In the genomic region with DNA sequence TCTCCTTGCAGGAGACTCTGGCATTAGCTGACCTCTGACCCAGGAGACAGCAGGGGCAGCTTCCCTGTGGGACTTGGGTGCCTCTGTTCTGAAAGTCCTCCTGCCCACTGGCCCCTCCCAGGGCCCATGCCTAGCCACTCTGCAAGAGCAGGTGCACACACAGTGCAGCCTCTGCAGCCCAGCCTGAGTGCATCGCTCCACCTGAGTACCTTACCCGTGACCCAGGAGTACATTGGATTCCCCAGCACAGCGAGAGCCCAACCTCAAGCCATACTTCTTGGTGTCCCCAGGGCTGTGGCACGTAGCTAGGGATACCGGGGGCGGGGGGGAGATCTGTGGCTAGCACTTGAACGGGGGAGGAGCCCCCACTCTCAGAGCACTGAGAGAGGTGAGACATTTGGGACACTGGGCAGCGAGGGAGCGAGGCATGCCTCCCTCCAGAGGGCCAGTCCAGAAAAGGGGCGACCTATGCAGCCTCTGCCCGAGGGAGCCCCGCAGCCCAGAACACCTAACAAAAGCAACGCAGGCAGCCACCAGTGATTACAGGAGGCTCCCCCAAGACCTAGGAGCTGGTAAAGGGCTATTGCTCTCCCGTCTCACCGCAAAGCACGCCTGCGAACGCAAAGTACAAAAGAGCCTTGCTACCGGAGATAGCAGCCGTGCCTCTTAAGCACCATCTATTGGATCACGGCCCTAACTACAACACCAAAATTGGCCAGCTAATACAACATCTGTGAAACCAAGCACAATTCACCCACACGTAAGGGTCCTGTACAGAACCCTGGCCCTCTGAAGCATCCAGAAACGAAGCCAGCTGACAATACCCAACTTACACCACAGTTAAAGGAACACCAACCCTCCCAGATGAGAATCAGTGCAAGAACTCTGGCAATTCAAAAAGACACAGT, we compare ENCODE assay signal across 10 cellular contexts. TPM values are rescaled to one million over a fixed set of nuclear protein-coding genes. Genes with fewer than 3 reads are reported as not detected.
DNase-seq lines count a peak whose midpoint lies in the region; ATAC-seq and TF ChIP-seq lines count a peak whose summit lies in the region.
"Had no signal": no experiment of that assay in that cellular context is flagged by ENCODE, and none has a peak within 500 bp of the region (broad histone marks: within the 10 kb centered on the region; RNA-seq: fewer than 3 reads in every experiment).

No MANE protein-coding gene starts in this region.

- in situ Hi-C loops in astrocyte of the spinal cord (cut with HindIII; ENCODE audit: low sequenced_read_pairs), result no loop called here

- H3K4me3 ChIP-seq in astrocyte of the spinal cord (ENCODE audit: low read depth, low read length) (peak overlapping the region; percentile 22), lung (no peak overlapping the region)

- peaks cover 0 to 6% of the 10 kb centered on the region in 2 donors for H3K9me3 ChIP-seq in lung (ENCODE audit: control insufficient read depth in 2 of 2, insufficient read depth in 1 of 2, low read length in 1 of 2)

- no peaks in the 10 kb centered on the region for H3K4me1 ChIP-seq in lung (ENCODE audit: control insufficient read depth in 2 of 2, insufficient read depth in 2 of 2, low read length in 2 of 2)

- TF ChIP-seq CTCF in astrocyte of the spinal cord (IDR thresholded peaks at IDR 0.05; ENCODE audit: low read depth, low read length) (no peak), lung (IDR thresholded peaks at IDR 0.05; ENCODE audit: control extremely low read depth, extremely low read depth) (no peak)

- DNase-seq in ELF-1 (ENCODE audit: low read depth, low spot score) (peak; percentile 88), NCI-H146 (lab: John Stamatoyannopoulos, UW) (peak; percentile 18), astrocyte of the spinal cord (ENCODE audit: low read depth, low spot score) (peak; percentile 19), lung (ENCODE audit: low spot score) (no peak), retina (no peak), putamen (ENCODE audit: low spot score) (no peak)
- DNase-seq in activated CD8-positive, alpha-beta memory T cell treated with anti-CD3 and anti-CD28 coated beads for 24 hours, result no peak
- DNase-seq: IMR-90 had no signal

- no peaks in the 10 kb centered on the region for H3K36me3 ChIP-seq in lung (ENCODE audit: control insufficient read depth in 2 of 2, insufficient read depth in 2 of 2, low read length in 2 of 2)

- no peaks in the 10 kb centered on the region for H3K27me3 ChIP-seq in lung (ENCODE audit: control insufficient read depth, insufficient read depth)

- 73 to 80% methylated on average over 23 of the region's 23 CpGs for WGBS in lung, 2 donors

- no peak overlapping the region for H3K27ac ChIP-seq in lung (ENCODE audit: low read depth in 1 of 2, low read length in 1 of 2)

- ATAC-seq in lung (ENCODE audit: insufficient read depth, low FRiP score) (peak; percentile 20), HG03354 (IDR thresholded peaks at IDR 0.05; ENCODE audit: poor library complexity, severe bottlenecking, unreplicated experiment) (no peak)

RNA-seq across cellular contexts. Expression of a gene that starts 0.8 kb away (rescaled TPM):
- not detected for total RNA-seq in lung
- polyA plus RNA-seq in lung, result not detected
- total RNA-seq: IMR-90, temporal lobe had no signal
- polyA plus RNA-seq: IMR-90 had no signal

Comparison
In these comparisons a context has a peak if more than half of its experiments do, and no peak if none do; other contexts are left out.
1. DNase-seq: peak in ELF-1 (single experiment), NCI-H146 (single experiment) and astrocyte of the spinal cord (single experiment); none in lung (single experiment), retina (single experiment), putamen (single experiment) and activated CD8-positive, alpha-beta memory T cell treated with anti-CD3 and anti-CD28 coated beads for 24 hours (single experiment).